Comparison of ENCODE assay signal across 9 cellular contexts in the genomic region with DNA sequence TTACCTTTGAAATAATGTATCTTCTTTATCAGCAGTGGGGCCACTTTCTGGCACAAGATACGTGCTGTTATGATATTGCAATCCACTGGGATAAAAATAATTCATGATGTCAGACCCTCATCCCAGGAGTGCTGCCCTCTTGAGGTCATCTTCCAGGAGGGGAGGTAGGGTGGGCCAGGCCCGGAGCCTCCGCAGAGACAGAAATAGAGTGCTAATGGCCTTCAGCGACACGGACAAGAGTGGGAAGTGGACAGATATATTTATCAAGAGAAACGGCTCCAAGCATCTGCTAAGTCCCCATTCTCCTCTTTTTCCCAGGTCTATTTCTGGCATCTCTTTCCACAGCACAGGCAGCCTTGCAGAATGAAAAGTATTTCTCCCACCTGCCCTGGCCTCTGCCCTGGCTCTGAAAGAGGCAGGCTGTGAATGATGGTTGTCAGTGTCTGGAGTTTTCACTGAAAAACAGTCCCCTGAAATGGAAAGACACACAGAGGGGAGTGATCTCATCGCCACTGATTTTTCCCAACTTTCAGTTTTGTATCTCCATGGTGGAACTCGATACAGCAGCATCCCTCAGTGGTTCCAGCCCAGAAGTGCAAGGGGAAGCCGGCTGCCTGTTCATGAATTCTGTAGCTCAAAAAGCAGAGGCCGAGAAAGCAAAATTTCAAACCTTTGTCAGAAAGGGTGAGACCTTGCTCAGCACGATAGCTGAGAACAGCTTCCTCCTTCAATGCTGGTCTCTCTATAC.
DNase-seq lines count a peak whose midpoint lies in the region; ATAC-seq and TF ChIP-seq lines count a peak whose summit lies in the region.
"Had no signal": no experiment of that assay in that cellular context is flagged by ENCODE, and none has a peak within 500 bp of the region (broad histone marks: within the 10 kb centered on the region; RNA-seq: fewer than 3 reads in every experiment).

No MANE protein-coding gene starts in this region.

- peak overlapping the region; percentile 2 for H3K4me3 ChIP-seq in astrocyte of the cerebellum (ENCODE audit: low read depth, low read length)
- peak overlapping the region; percentile 11 to 65 (median 46) for H3K4me3 ChIP-seq in subcutaneous abdominal adipose tissue (ENCODE audit: low read depth in 1 of 5, low read length in 5 of 5)
- H3K4me3 ChIP-seq in naive thymus-derived CD4-positive, alpha-beta T cell (ENCODE audit: low read length): no peak overlapping the region

- peak overlapping the region in 2 of 5 donors; percentile 5 to 68 for H3K9ac ChIP-seq in subcutaneous abdominal adipose tissue (ENCODE audit: low read length in 5 of 5)

- POLR2A ChIA-PET in naive thymus-derived CD4-positive, alpha-beta T cell (lab: Charles Lee): no interaction called here

- no peak overlapping the region for H3K4me3 Mint-ChIP-seq in naive thymus-derived CD4-positive, alpha-beta T cell
- H3K4me3 Mint-ChIP-seq: central memory CD8-positive, alpha-beta T cell had no signal

- peaks cover 0 to 11% (median 0%) of the 10 kb centered on the region in 5 donors for H3K27me3 Mint-ChIP-seq in naive thymus-derived CD4-positive, alpha-beta T cell
- H3K27me3 Mint-ChIP-seq: central memory CD8-positive, alpha-beta T cell had no signal

- ATAC-seq in naive thymus-derived CD4-positive, alpha-beta T cell: no peak

- no peaks in the 10 kb centered on the region for H3K27me3 ChIP-seq in subcutaneous abdominal adipose tissue (ENCODE audit: control insufficient read depth in 5 of 5, insufficient read depth in 4 of 5, low read length in 5 of 5)
- no peaks in the 10 kb centered on the region for H3K27me3 ChIP-seq in naive thymus-derived CD4-positive, alpha-beta T cell (ENCODE audit: control insufficient read depth in 2 of 2, insufficient read depth in 2 of 2, low read length in 2 of 2)

- CTCF ChIA-PET in naive thymus-derived CD4-positive, alpha-beta T cell (lab: Charles Lee): no interaction called here

- TF ChIP-seq CTCF in astrocyte of the cerebellum (IDR thresholded peaks at IDR 0.05; ENCODE audit: low read depth, low read length, missing control alignments) (peak; percentile 77), GM10266 (IDR thresholded peaks at IDR 0.05; ENCODE audit: control insufficient read depth, insufficient read depth, low read depth, missing control alignments) (no peak)

- no peaks in the 10 kb centered on the region for H3K9me3 Mint-ChIP-seq in naive thymus-derived CD4-positive, alpha-beta T cell
- H3K9me3 Mint-ChIP-seq: central memory CD8-positive, alpha-beta T cell had no signal

- peaks cover 0 to 10% (median 6%) of the 10 kb centered on the region in 5 donors for H3K4me1 ChIP-seq in subcutaneous abdominal adipose tissue (ENCODE audit: control insufficient read depth in 5 of 5, insufficient read depth in 5 of 5, low read length in 5 of 5)
- no peaks in the 10 kb centered on the region for H3K4me1 ChIP-seq in naive thymus-derived CD4-positive, alpha-beta T cell (ENCODE audit: control insufficient read depth in 2 of 2, insufficient read depth in 2 of 2, low read length in 2 of 2)

- no peak overlapping the region for H3K27ac Mint-ChIP-seq in naive thymus-derived CD4-positive, alpha-beta T cell

- H3K27ac ChIP-seq in subcutaneous abdominal adipose tissue (ENCODE audit: low read depth, low read length): peak overlapping the region; percentile 15
- no peak overlapping the region for H3K27ac ChIP-seq in naive thymus-derived CD4-positive, alpha-beta T cell (ENCODE audit: low read depth, low read length)

- in situ Hi-C loops in astrocyte of the cerebellum (cut with HindIII; ENCODE audit: low sequenced_read_pairs): no loop called here

- H3K9me3 ChIP-seq in subcutaneous abdominal adipose tissue (ENCODE audit: control insufficient read depth in 5 of 5, low read length in 5 of 5): no peaks in the 10 kb centered on the region
- H3K9me3 ChIP-seq in naive thymus-derived CD4-positive, alpha-beta T cell (ENCODE audit: control insufficient read depth in 2 of 3, low read length in 3 of 3): no peaks in the 10 kb centered on the region

- H3K36me3 Mint-ChIP-seq in naive thymus-derived CD4-positive, alpha-beta T cell: no peaks in the 10 kb centered on the region

- H3K4me1 Mint-ChIP-seq in naive thymus-derived CD4-positive, alpha-beta T cell: no peaks in the 10 kb centered on the region
- H3K4me1 Mint-ChIP-seq: central memory CD8-positive, alpha-beta T cell had no signal

- no peaks in the 10 kb centered on the region for H3K36me3 ChIP-seq in subcutaneous abdominal adipose tissue (ENCODE audit: control insufficient read depth in 5 of 5, insufficient read depth in 5 of 5, low read length in 5 of 5)
- no peaks in the 10 kb centered on the region for H3K36me3 ChIP-seq in naive thymus-derived CD4-positive, alpha-beta T cell (ENCODE audit: control insufficient read depth in 2 of 3, insufficient read depth in 3 of 3, low read length in 3 of 3)

- intact Hi-C loops in naive thymus-derived CD4-positive, alpha-beta T cell (cut with micrococcal nuclease): no loop called here

- DNase-seq in DMS 273 (lab: John Stamatoyannopoulos, UW; ENCODE audit: unreplicated experiment) (peak; percentile 5), DMS 273 treated with DMSO at 0.1 percent for 48 hours (lab: John Stamatoyannopoulos, UW) (no peak), astrocyte of the cerebellum (ENCODE audit: low read depth) (peak; percentile 15), inferior parietal cortex (ENCODE audit: extremely low spot score) (peak; percentile 79), NOMO-1 treated with DMSO at 0.1 percent for 48 hours (lab: John Stamatoyannopoulos, UW; ENCODE audit: unreplicated experiment) (no peak), GM10266 (ENCODE audit: extremely low spot score) (no peak)
- no peak for DNase-seq in naive thymus-derived CD4-positive, alpha-beta T cell

Comparison
In these comparisons a context has a peak if more than half of its experiments do, and no peak if none do; other contexts are left out.
1. DNase-seq: peak in DMS 273 (single experiment), astrocyte of the cerebellum (single experiment) and inferior parietal cortex (single experiment); none in DMS 273 treated with DMSO at 0.1 percent for 48 hours (single experiment), NOMO-1 treated with DMSO at 0.1 percent for 48 hours (single experiment), naive thymus-derived CD4-positive, alpha-beta T cell (0 of 9) and GM10266 (single experiment).